1 cellular context compared by ENCODE assay signal in the genomic region with DNA sequence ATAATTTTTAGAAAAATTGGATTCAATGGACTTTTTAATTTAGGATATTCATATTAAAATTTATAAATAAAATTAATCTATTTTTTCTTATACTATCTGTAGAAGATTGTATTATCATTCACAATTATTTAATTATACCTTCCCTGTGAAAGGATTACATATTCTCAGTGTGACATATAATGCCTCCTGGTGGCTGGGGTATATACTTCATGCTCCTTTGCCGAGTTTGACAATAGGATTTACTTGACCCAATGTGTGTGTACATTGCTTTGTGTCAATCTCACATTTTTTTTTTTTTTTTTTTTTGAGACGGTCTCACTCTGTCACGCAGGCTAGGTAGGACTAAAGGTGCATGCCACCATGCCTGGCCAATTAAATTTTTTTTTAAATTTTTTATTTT.
TF ChIP-seq lines count a peak whose summit lies in the region.

No MANE protein-coding gene starts in this region.

TF ChIP-seq in GM23338, 12 proteins besides CTCF, POLR2A, EP300 and RAD21 (continued from another document):
- TF ChIP-seq, protein P1, sequence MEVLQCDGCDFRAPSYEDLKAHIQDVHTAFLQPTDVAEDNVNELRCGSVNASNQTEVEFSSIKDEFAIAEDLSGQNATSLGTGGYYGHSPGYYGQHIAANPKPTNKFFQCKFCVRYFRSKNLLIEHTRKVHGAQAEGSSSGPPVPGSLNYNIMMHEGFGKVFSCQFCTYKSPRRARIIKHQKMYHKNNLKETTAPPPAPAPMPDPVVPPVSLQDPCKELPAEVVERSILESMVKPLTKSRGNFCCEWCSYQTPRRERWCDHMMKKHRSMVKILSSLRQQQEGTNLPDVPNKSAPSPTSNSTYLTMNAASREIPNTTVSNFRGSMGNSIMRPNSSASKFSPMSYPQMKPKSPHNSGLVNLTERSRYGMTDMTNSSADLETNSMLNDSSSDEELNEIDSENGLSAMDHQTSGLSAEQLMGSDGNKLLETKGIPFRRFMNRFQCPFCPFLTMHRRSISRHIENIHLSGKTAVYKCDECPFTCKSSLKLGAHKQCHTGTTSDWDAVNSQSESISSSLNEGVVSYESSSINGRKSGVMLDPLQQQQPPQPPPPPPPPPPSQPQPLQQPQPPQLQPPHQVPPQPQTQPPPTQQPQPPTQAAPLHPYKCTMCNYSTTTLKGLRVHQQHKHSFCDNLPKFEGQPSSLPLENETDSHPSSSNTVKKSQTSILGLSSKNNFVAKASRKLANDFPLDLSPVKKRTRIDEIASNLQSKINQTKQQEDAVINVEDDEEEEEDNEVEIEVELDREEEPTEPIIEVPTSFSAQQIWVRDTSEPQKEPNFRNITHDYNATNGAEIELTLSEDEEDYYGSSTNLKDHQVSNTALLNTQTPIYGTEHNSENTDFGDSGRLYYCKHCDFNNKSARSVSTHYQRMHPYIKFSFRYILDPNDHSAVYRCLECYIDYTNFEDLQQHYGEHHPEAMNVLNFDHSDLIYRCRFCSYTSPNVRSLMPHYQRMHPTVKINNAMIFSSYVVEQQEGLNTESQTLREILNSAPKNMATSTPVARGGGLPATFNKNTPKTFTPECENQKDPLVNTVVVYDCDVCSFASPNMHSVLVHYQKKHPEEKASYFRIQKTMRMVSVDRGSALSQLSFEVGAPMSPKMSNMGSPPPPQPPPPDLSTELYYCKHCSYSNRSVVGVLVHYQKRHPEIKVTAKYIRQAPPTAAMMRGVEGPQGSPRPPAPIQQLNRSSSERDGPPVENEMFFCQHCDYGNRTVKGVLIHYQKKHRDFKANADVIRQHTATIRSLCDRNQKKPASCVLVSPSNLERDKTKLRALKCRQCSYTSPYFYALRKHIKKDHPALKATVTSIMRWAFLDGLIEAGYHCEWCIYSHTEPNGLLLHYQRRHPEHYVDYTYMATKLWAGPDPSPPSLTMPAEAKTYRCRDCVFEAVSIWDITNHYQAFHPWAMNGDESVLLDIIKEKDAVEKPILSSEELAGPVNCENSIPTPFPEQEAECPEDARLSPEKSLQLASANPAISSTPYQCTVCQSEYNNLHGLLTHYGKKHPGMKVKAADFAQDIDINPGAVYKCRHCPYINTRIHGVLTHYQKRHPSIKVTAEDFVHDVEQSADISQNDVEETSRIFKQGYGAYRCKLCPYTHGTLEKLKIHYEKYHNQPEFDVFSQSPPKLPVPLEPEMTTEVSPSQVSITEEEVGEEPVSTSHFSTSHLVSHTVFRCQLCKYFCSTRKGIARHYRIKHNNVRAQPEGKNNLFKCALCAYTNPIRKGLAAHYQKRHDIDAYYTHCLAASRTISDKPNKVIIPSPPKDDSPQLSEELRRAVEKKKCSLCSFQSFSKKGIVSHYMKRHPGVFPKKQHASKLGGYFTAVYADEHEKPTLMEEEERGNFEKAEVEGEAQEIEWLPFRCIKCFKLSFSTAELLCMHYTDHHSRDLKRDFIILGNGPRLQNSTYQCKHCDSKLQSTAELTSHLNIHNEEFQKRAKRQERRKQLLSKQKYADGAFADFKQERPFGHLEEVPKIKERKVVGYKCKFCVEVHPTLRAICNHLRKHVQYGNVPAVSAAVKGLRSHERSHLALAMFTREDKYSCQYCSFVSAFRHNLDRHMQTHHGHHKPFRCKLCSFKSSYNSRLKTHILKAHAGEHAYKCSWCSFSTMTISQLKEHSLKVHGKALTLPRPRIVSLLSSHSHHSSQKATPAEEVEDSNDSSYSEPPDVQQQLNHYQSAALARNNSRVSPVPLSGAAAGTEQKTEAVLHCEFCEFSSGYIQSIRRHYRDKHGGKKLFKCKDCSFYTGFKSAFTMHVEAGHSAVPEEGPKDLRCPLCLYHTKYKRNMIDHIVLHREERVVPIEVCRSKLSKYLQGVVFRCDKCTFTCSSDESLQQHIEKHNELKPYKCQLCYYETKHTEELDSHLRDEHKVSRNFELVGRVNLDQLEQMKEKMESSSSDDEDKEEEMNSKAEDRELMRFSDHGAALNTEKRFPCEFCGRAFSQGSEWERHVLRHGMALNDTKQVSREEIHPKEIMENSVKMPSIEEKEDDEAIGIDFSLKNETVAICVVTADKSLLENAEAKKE (CRISPR knock-in tag; IDR thresholded peaks at IDR 0.05): no peak
- TF ChIP-seq POLR2AphosphoS5 (IDR thresholded peaks at IDR 0.05; ENCODE audit: low read depth) (no peak), ZNF331 (CRISPR knock-in tag; IDR thresholded peaks at IDR 0.05; ENCODE audit: low read depth) (no peak), EZH2phosphoT487 (IDR thresholded peaks at IDR 0.05; ENCODE audit: unreplicated experiment) (no peak), CREB1 (CRISPR knock-in tag; IDR thresholded peaks at IDR 0.05; ENCODE audit: low read depth) (no peak), NANOG (IDR thresholded peaks at IDR 0.05; ENCODE audit: borderline replicate concordance) (no peak), STAT1 (IDR thresholded peaks at IDR 0.05; ENCODE audit: unreplicated experiment) (no peak)
- TF ChIP-seq, protein P2, sequence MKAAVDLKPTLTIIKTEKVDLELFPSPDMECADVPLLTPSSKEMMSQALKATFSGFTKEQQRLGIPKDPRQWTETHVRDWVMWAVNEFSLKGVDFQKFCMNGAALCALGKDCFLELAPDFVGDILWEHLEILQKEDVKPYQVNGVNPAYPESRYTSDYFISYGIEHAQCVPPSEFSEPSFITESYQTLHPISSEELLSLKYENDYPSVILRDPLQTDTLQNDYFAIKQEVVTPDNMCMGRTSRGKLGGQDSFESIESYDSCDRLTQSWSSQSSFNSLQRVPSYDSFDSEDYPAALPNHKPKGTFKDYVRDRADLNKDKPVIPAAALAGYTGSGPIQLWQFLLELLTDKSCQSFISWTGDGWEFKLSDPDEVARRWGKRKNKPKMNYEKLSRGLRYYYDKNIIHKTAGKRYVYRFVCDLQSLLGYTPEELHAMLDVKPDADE (IDR thresholded peaks at IDR 0.05): no peak
